Comparison of ENCODE assay signal across 8 cellular contexts in the genomic region with DNA sequence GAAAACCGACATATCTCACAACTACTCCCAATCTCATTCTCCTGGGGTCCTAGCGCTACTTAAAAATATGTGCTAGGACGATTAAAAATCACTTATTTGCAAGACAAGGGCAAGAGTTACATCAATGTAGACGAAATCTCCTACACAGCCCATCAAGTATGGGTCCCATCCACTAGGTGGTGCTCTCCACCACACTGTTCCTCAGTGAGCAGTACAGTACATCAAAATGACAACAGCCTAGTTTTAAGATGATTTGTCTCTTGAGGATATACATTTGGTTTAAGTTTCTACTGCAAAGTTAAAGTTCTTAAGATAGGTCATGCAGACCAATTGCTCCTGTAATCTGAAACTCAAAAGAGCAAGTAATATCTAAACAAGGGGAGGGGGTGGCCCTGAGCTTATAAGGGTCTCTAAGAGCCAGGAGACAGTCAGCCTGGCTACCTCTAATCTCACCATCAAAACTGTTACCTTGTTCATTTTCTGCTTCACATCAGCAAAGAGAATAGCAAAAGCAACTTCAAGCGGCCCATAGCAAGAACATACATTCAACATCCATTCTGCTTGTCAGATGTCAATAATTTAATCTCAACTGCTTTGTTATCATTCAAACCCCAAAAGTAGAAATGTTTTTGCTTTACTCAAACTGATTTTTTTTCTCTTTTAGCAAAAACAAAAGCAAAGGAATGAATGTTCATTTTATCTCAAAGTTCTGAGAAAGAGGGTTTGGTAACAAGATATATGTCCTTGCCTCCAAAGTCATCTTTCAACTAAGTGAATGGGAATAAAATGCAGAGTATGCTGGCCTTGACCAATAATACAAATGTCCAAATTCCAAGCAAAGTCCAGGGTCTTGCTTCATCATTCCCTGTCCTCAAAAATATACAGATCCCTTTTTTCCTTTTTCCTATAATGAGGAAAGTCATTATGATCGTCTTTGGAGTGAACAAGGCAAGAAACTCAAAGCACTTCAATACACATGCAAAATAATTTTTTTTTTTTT. TPM values are rescaled to one million over a fixed set of nuclear protein-coding genes. Genes with fewer than 3 reads are reported as not detected.
A peak's percentile ranks its signal among the peaks of the same experiment; 100 is the strongest.
DNase-seq lines count a peak whose midpoint lies in the region; ATAC-seq and TF ChIP-seq lines count a peak whose summit lies in the region.

No MANE protein-coding gene starts in this region.

- no peaks in the 10 kb centered on the region for H3K9me3 Mint-ChIP-seq in chondrocyte (ENCODE audit: low read depth)

- TF ChIP-seq CTCF in AG04449 (IDR thresholded peaks at IDR 0.05; ENCODE audit: insufficient read depth, low read length, missing control alignments) (peak; percentile 86), chondrocyte (IDR thresholded peaks at IDR 0.05) (peak; percentile 98), liver (IDR thresholded peaks at IDR 0.05; ENCODE audit: low read depth, low read length, missing input control) (peak; percentile 85)

- TF ChIP-seq RAD21 in liver (IDR thresholded peaks at IDR 0.05) = peak; percentile 97

- H3K27ac ChIP-seq in liver (ENCODE audit: low read depth in 1 of 2, low read length in 2 of 2) = no peak overlapping the region

- peaks cover 2 to 47% (median 44%) of the 10 kb centered on the region in 4 donors for H3K4me1 ChIP-seq in liver (ENCODE audit: control insufficient read depth in 4 of 4, insufficient read depth in 4 of 4, low read length in 3 of 4)

- no peak overlapping the region for H3K27ac Mint-ChIP-seq in chondrocyte (ENCODE audit: unreplicated experiment)

- peaks cover 7% of the 10 kb centered on the region for H3K4me1 Mint-ChIP-seq in chondrocyte (ENCODE audit: low read depth)

- POLR2A ChIA-PET in AG04449 (lab: Yijun Ruan, JAX) = no interaction called here

- WGBS in liver = 27% methylated on average over 6 of the region's 6 CpGs

- H3K9ac ChIP-seq in liver (ENCODE audit: low read depth in 1 of 2, low read length in 2 of 2) = no peak overlapping the region

- DNase-seq in AG04449 (ENCODE audit: low read depth, low spot score) (peak; percentile 31), NCI-H2107 (lab: John Stamatoyannopoulos, UW) (peak; percentile 4), chondrocyte (ENCODE audit: low spot score) (no peak)
- peak; percentile 51 to 72 (median 62) for DNase-seq in stimulated activated CD4-positive, alpha-beta T cell treated with anti-CD3 and anti-CD28 coated beads, TNF-alpha, amount 100 ng/mL, for 48 hours (ENCODE audit: low read depth in 3 of 3)

- no peak overlapping the region for H3K4me3 Mint-ChIP-seq in chondrocyte (ENCODE audit: unreplicated experiment)

- H3K36me3 Mint-ChIP-seq in chondrocyte (ENCODE audit: low read depth) = no peaks in the 10 kb centered on the region

- H3K4me3 ChIP-seq in AG04449 (ENCODE audit: low read depth, low read length) (no peak overlapping the region), liver (ENCODE audit: low read depth in 1 of 3, low read length in 3 of 3) (no peak overlapping the region)

- H3K27me3 ChIP-seq in liver (ENCODE audit: control insufficient read depth in 4 of 4, insufficient read depth in 4 of 4, low read length in 3 of 4) = no peaks in the 10 kb centered on the region

- peak; percentile 76 for ATAC-seq in GM18498 (IDR thresholded peaks at IDR 0.05; ENCODE audit: unreplicated experiment)
- ATAC-seq in HG02885 (IDR thresholded peaks at IDR 0.05; ENCODE audit: poor library complexity, unreplicated experiment) = peak; percentile 74
- peak; percentile 69 to 70 for ATAC-seq in activated CD4-positive, CD25-positive, alpha-beta regulatory T cell treated with anti-CD3 and anti-CD28 coated beads, Interleukin-2, amount 50 U/mL, for 24 hours

- CTCF ChIA-PET in AG04449 (lab: Yijun Ruan, JAX) = interaction anchor here (0.6 to 3.5 kb wide), 40 partner anchors 8 to 640 kb away, joined by 3 to 29 read pairs (median 5); no protein-coding TSS in a partner anchor

- no peaks in the 10 kb centered on the region for H3K9me3 ChIP-seq in liver (ENCODE audit: control insufficient read depth in 4 of 4, low read length in 3 of 4)

- no peaks in the 10 kb centered on the region for H3K27me3 Mint-ChIP-seq in chondrocyte (ENCODE audit: low read depth)

- no peaks in the 10 kb centered on the region for H3K36me3 ChIP-seq in liver (ENCODE audit: control insufficient read depth in 4 of 4, insufficient read depth in 3 of 4, low read depth in 1 of 4, low read length in 3 of 4)

TF ChIP-seq in liver, 16 proteins besides CTCF, POLR2A, EP300 and RAD21:
- TF ChIP-seq JUND (IDR thresholded peaks at IDR 0.05) (no peak), YY1 (IDR thresholded peaks at IDR 0.05) (no peak), HNF4G (IDR thresholded peaks at IDR 0.05) (peak; percentile 49), SP1 (IDR thresholded peaks at IDR 0.05) (no peak), REST (IDR thresholded peaks at IDR 0.05) (no peak), RXRA (IDR thresholded peaks at IDR 0.05) (no peak), MAX (IDR thresholded peaks at IDR 0.05) (no peak), ATF3 (IDR thresholded peaks at IDR 0.05) (no peak), EGR1 (IDR thresholded peaks at IDR 0.05; ENCODE audit: low read depth in 2 of 2) (no peak), HNF4A (conservative IDR thresholded peaks at IDR 0.05) (peak; percentile 85 to 93), TAF1 (conservative IDR thresholded peaks at IDR 0.05) (no peak), ZBTB33 (IDR thresholded peaks at IDR 0.05) (no peak)

RNA-seq across cellular contexts. Expression of gene STX18, which starts 53.1 kb away (rescaled TPM):
- total RNA-seq in chondrocyte (21.1 to 27.1 TPM (median 25.4 TPM) in 3 replicates), liver (10 to 100 TPM; 13.4 to 17.1 TPM)
- polyA plus RNA-seq in liver = 10 to 100 TPM; 10.2 to 11.4 TPM
